In genomic region chr7:140294454-140294853, GRCh38 we compare ENCODE assay signal across 19 cellular contexts.
"Had no signal": no experiment of that assay in that cellular context is flagged by ENCODE, and none has a peak within 500 bp of the region (broad histone marks: within the 10 kb centered on the region; RNA-seq: fewer than 3 reads in every experiment).

No MANE protein-coding gene starts in this region.

- H3K4me1 Mint-ChIP-seq: activated T-helper 17 cell treated with anti-CD3 and anti-CD28 coated beads, Interleukin-2, amount 50 U/mL, for 72 hours; natural killer cell; stimulated activated effector memory CD8-positive, alpha-beta T cell treated with anti-CD3 and anti-CD28 coated beads, Interleukin-12 subunit alpha, Interleukin-12 subunit beta, amount 100 ng/mL, for 72 hours; WTC11 had no signal

- H3K4me3 Mint-ChIP-seq: activated CD8-positive, alpha-beta T cell treated with anti-CD3 and anti-CD28 coated beads, Interleukin-2, amount 10 ng/mL, durations not matched to agents 7 days and 5 days; activated T-helper 17 cell treated with anti-CD3 and anti-CD28 coated beads, Interleukin-2, amount 50 U/mL, for 72 hours; natural killer cell; stimulated activated effector memory CD8-positive, alpha-beta T cell treated with anti-CD3 and anti-CD28 coated beads, Interleukin-12 subunit alpha, Interleukin-12 subunit beta, amount 100 ng/mL, for 72 hours; WTC11 had no signal

- H3K27ac Mint-ChIP-seq: activated CD8-positive, alpha-beta T cell treated with anti-CD3 and anti-CD28 coated beads, Interleukin-2, amount 10 ng/mL, durations not matched to agents 7 days and 5 days; activated T-helper 17 cell treated with anti-CD3 and anti-CD28 coated beads, Interleukin-2, amount 50 U/mL, for 72 hours; natural killer cell; progenitor cell of endocrine pancreas; stimulated activated effector memory CD8-positive, alpha-beta T cell treated with anti-CD3 and anti-CD28 coated beads, Interleukin-12 subunit alpha, Interleukin-12 subunit beta, amount 100 ng/mL, for 72 hours; WTC11 had no signal

- H3K9me3 Mint-ChIP-seq: activated T-helper 17 cell treated with anti-CD3 and anti-CD28 coated beads, Interleukin-2, amount 50 U/mL, for 72 hours; natural killer cell; stimulated activated effector memory CD8-positive, alpha-beta T cell treated with anti-CD3 and anti-CD28 coated beads, Interleukin-12 subunit alpha, Interleukin-12 subunit beta, amount 100 ng/mL, for 72 hours; WTC11 had no signal

- ATAC-seq: activated CD8-positive, alpha-beta T cell treated with anti-CD3 and anti-CD28 coated beads, Interleukin-2, amount 10 ng/mL, durations not matched to agents 7 days and 5 days; activated T-helper 17 cell treated with anti-CD3 and anti-CD28 coated beads, Interleukin-2, amount 50 U/mL, for 72 hours; left colon; natural killer cell; right cardiac atrium; stimulated activated effector memory CD8-positive, alpha-beta T cell treated with anti-CD3 and anti-CD28 coated beads, Interleukin-12 subunit alpha, Interleukin-12 subunit beta, amount 100 ng/mL, for 72 hours; WTC11 had no signal

- H3K27ac ChIP-seq: adrenal gland, colonic mucosa, transverse colon had no signal

- H3K27me3 Mint-ChIP-seq: activated T-helper 17 cell treated with anti-CD3 and anti-CD28 coated beads, Interleukin-2, amount 50 U/mL, for 72 hours; progenitor cell of endocrine pancreas had no signal

- DNase-seq: activated CD4-positive, alpha-beta T cell treated with anti-CD3 and anti-CD28 coated beads for 48 hours; activated CD8-positive, alpha-beta memory T cell treated with anti-CD3 and anti-CD28 coated beads, Interleukin-2, amount 50 U/mL, for 48 hours; activated CD8-positive, alpha-beta T cell treated with anti-CD3 and anti-CD28 coated beads, Interleukin-2, amount 10 ng/mL, durations not matched to agents 7 days and 5 days; activated naive CD4-positive, alpha-beta T cell treated with anti-CD3 and anti-CD28 coated beads, Interleukin-2, amount 50 U/mL, for 16 hours; adrenal gland; colonic mucosa; effector CD8-positive, alpha-beta T cell; foreskin melanocyte; head of caudate nucleus; left colon; natural killer cell; occipital lobe; right cardiac atrium; substantia nigra; transverse colon had no signal

- H3K36me3 Mint-ChIP-seq: natural killer cell; stimulated activated effector memory CD8-positive, alpha-beta T cell treated with anti-CD3 and anti-CD28 coated beads, Interleukin-12 subunit alpha, Interleukin-12 subunit beta, amount 100 ng/mL, for 72 hours; WTC11 had no signal
